ENCODE assay signal across 1 cellular context in the genomic region with DNA sequence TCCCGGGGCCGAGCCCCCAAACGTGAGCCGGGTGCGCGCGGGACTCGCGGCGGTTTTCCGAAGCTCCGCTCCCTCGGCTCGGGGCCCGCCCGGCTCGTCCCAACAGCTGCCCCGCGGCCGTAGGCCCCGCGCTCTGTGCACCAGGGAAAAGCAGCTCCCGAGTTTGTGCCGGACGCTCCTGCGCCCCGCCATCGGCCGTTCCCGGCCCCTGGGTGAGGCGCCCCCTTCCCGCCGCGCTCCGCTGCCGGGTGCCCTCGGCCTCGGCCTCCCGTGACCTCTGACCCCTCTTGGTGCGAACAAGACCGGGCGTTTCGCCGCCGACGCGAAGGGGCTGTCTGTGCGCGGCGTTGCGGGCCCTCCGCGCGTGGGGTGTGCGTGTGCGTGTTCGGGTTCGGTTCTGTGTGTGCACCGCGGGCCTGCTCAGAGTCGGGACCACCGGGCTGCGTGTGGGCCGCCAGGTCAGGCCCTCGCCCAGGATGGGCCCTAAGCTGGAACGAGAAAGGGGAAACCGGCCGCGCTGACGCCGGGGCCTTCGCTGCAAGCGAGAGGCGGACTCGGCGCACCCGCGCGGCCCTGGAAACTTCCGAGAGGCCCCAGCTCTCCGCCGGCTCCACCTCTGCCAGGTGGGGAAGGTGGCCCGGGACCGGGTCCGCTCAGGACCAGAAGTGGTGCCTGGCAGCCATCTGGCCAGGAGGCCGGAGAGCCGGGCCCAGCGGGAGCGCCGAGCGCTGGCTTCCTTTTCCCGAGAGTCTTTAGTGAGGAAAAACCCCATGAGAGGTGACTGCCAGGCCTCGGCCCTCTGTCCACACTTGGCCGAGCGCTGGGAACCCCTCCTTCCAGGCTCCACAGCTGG.
TF ChIP-seq lines count a peak whose summit lies in the region.

No MANE protein-coding gene starts in this region.

TF ChIP-seq in SK-N-SH, 30 proteins besides CTCF, POLR2A, EP300 and RAD21 (continued from another document):
- TF ChIP-seq FOXM1 (IDR thresholded peaks at IDR 0.05; ENCODE audit: low read depth) (no peak), TEAD4 (IDR thresholded peaks at IDR 0.05; ENCODE audit: borderline replicate concordance, insufficient read depth) (no peak)
TF ChIP-seq in SK-N-SH: peak in this region for 0.
